8 cellular contexts compared by ENCODE assay signal in genomic region chr19:57282011-57282636, GRCh38. TPM values are rescaled to one million over a fixed set of nuclear protein-coding genes. Genes with fewer than 3 reads are reported as not detected.
DNase-seq lines count a peak whose midpoint lies in the region; ATAC-seq, FAIRE-seq and TF ChIP-seq lines count a peak whose summit lies in the region.

No MANE protein-coding gene starts in this region.

- POLR2A ChIA-PET in AG04450 (lab: Yijun Ruan, JAX), result no interaction called here

- no peak for FAIRE-seq in RCC 7860 (lab: Jason Lieb, UNC)

- TF ChIP-seq CTCF in AG04450 (IDR thresholded peaks at IDR 0.05; ENCODE audit: low read depth, low read length) (no peak), lower lobe of right lung (IDR thresholded peaks at IDR 0.05) (no peak)

- H3K9ac ChIP-seq in adipocyte (ENCODE audit: low read length), result peak overlapping the region; percentile 98

- H3K9me3 ChIP-seq in AG04450 (ENCODE audit: control insufficient read depth, insufficient read depth, low read length) (no peaks in the 10 kb centered on the region; the same call in 1 of the 2 replicates), HAP-1 (no peaks in the 10 kb centered on the region), adipocyte (ENCODE audit: control insufficient read depth, low read length) (no peaks in the 10 kb centered on the region), lower lobe of right lung (peaks cover 4% of the 10 kb centered on the region)

- no peaks in the 10 kb centered on the region for H3K27me3 ChIP-seq in AG04450 (ENCODE audit: control insufficient read depth, insufficient read depth, low read length)
- no peaks in the 10 kb centered on the region for H3K27me3 ChIP-seq in HAP-1 (ENCODE audit: low read depth)
- H3K27me3 ChIP-seq in adipocyte (replicated peaks; ENCODE audit: control insufficient read depth, insufficient read depth, low read length), result no peaks in the 10 kb centered on the region
- no peaks in the 10 kb centered on the region for H3K27me3 ChIP-seq in lower lobe of right lung (ENCODE audit: low read depth)
- H3K27me3 ChIP-seq in H7 (ENCODE audit: control insufficient read depth, insufficient read depth, low read length), result no peaks in the 10 kb centered on the region

- H3K36me3 ChIP-seq in HAP-1 (replicated peaks) (peaks cover 42% of the 10 kb centered on the region), adipocyte (ENCODE audit: control insufficient read depth, insufficient read depth, low read length, severe bottlenecking) (peaks cover 38% of the 10 kb centered on the region), lower lobe of right lung (peaks cover 40% of the 10 kb centered on the region), H7 (replicated peaks; ENCODE audit: control insufficient read depth, insufficient read depth, low read length) (peaks cover 19% of the 10 kb centered on the region)

- H3K4me1 ChIP-seq in HAP-1, result peaks cover 17% of the 10 kb centered on the region
- H3K4me1 ChIP-seq in adipocyte (ENCODE audit: control insufficient read depth, insufficient read depth, low read length), result peaks cover 24% of the 10 kb centered on the region
- peaks cover 41% of the 10 kb centered on the region for H3K4me1 ChIP-seq in lower lobe of right lung

- in situ Hi-C loops in HAP-1 (cut with MboI; ENCODE audit: low sequenced_read_pairs), result no loop called here

- no peak for ATAC-seq in lower lobe of right lung
- no peak for ATAC-seq in GM19463 (IDR thresholded peaks at IDR 0.05; ENCODE audit: unreplicated experiment)

- DNase-seq in AG04450 (ENCODE audit: low read depth, low spot score) (no peak), HAP-1 (ENCODE audit: low spot score in 2 of 2) (no peak), adipocyte (ENCODE audit: low read depth) (no peak), lower lobe of right lung (no peak), H7 (no peak), RCC 7860 (ENCODE audit: low spot score) (no peak)
- no peak for DNase-seq in stimulated activated naive CD4-positive, alpha-beta T cell (lab: John Stamatoyannopoulos, UW)

- H3K27ac ChIP-seq in AG04450 (ENCODE audit: low read depth, low read length) (no peak overlapping the region), lower lobe of right lung (no peak overlapping the region)

- CTCF ChIA-PET in AG04450 (lab: Charles Lee), result no interaction called here

- H3K4me3 ChIP-seq in AG04450 (ENCODE audit: low read depth, low read length) (peak overlapping the region; percentile 8), HAP-1 (peak overlapping the region; percentile 98), adipocyte (ENCODE audit: low read length) (peak overlapping the region; percentile 93), lower lobe of right lung (peak overlapping the region; percentile 94), H7 (ENCODE audit: insufficient read depth, low read depth, low read length) (no peak overlapping the region)

- intact Hi-C loops in lower lobe of right lung (cut with DNase I), result no loop called here

RNA-seq across cellular contexts. Expression of gene ZNF460, which starts 1.8 kb away (rescaled TPM):
- 11.2 and 13.0 TPM in 2 replicates for polyA plus RNA-seq in AG04450 (2011; rRNA removed)
- polyA minus RNA-seq in AG04450 (2011; rRNA and poly(A)+ RNA removed), result 193 and 196 TPM in 2 replicates
- 51.4 TPM for total RNA-seq in lower lobe of right lung
- total RNA-seq in H7 (2014; rRNA removed; shearing (Covaris generic)), result 23.7 and 29.7 TPM in 2 replicates

RNA-seq across cellular contexts. Expression of gene ZNF543, which starts 38.1 kb away (rescaled TPM):
- polyA plus RNA-seq in AG04450 (2011; rRNA removed), result 2.6 and 2.7 TPM in 2 replicates
- 8.4 and 8.5 TPM in 2 replicates for polyA minus RNA-seq in AG04450 (2011; rRNA and poly(A)+ RNA removed)
- 5.3 TPM for total RNA-seq in lower lobe of right lung
- total RNA-seq in H7 (2014; rRNA removed; shearing (Covaris generic)), result 12.7 and 16.4 TPM in 2 replicates

RNA-seq across cellular contexts. Expression of gene ZNF805, which starts 41.7 kb away (rescaled TPM):
- polyA plus RNA-seq in AG04450 (2011; rRNA removed), result 6.1 and 6.3 TPM in 2 replicates
- polyA minus RNA-seq in AG04450 (2011; rRNA and poly(A)+ RNA removed), result 53.0 and 57.8 TPM in 2 replicates
- 13.6 TPM for total RNA-seq in lower lobe of right lung
- 13.1 and 15.1 TPM in 2 replicates for total RNA-seq in H7 (2014; rRNA removed; shearing (Covaris generic))

RNA-seq across cellular contexts. Expression of gene AURKC, which starts 51.3 kb away (rescaled TPM):
- 0.17 and 0.19 TPM in 2 replicates for polyA plus RNA-seq in AG04450 (2011; rRNA removed)
- polyA minus RNA-seq in AG04450 (2011; rRNA and poly(A)+ RNA removed), result 0.60 TPM in 1 of 2 replicates, not detected in the other
- total RNA-seq in lower lobe of right lung, result 1.7 TPM
- total RNA-seq in H7 (2014; rRNA removed; shearing (Covaris generic)), result 8.5 and 16.3 TPM in 2 replicates
